In the genomic region with DNA sequence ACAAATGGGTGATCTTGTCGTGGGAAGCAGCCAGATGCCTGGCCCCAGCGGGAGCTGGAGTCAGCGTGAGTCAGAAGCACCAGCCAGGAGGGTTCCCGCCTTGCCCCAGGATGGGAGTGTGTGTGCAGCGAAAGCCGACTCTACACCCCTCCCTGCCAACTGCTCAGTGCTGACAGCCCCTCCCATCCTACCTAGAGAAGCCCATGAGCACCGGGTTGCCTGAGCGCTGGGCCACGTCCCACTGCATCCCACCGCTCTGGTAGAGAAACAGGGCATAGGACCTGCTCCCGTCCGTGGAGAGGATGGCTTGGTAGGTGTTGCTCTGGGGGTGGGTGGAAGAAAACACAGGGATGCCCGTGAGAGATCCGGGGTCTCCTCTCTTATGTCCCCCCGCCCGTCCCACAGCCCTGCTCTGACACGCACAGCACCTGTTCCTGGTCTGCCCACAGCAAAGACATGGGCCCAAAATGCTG, we compare ENCODE assay signal across 17 cellular contexts. TPM values are rescaled to one million over a fixed set of nuclear protein-coding genes. Genes with fewer than 3 reads are reported as not detected.
DNase-seq lines count a peak whose midpoint lies in the region; ATAC-seq and TF ChIP-seq lines count a peak whose summit lies in the region.
"Had no signal": no experiment of that assay in that cellular context is flagged by ENCODE, and none has a peak within 500 bp of the region (broad histone marks: within the 10 kb centered on the region; RNA-seq: fewer than 3 reads in every experiment).

No MANE protein-coding gene starts in this region.

- TF ChIP-seq CTCF in WTC11 (IDR thresholded peaks at IDR 0.05) (no peak), GM13977 (IDR thresholded peaks at IDR 0.05; ENCODE audit: extremely low read depth, insufficient read depth, missing control alignments) (no peak)

- no peak overlapping the region for H3K4me3 Mint-ChIP-seq in WTC11
- H3K4me3 Mint-ChIP-seq: activated CD4-positive, alpha-beta T cell treated with anti-CD3 and anti-CD28 coated beads for 36 hours; B cell had no signal

- DNase-seq in Daoy (ENCODE audit: low read depth), result peak; percentile 82
- peak; percentile 69 for DNase-seq in HT1080 (ENCODE audit: low read depth)
- DNase-seq in WTC11 (ENCODE audit: low spot score), result no peak
- DNase-seq in sciatic nerve (ENCODE audit: low spot score), result peak; percentile 33
- DNase-seq in GM13977 (ENCODE audit: low spot score), result no peak
- DNase-seq in NCI-H1436 treated with DMSO at 0.1 percent for 48 hours (lab: John Stamatoyannopoulos, UW), result no peak
- no peak for DNase-seq in foreskin melanocyte
- DNase-seq: activated CD4-positive, alpha-beta T cell treated with anti-CD3 and anti-CD28 coated beads for 36 hours; activated CD8-positive, alpha-beta memory T cell treated with anti-CD3 and anti-CD28 coated beads, Interleukin-2, amount 50 U/mL, for 4 hours; anterior cingulate cortex; Caco-2; GOT3; left ventricle myocardium superior; NCI-H2227 treated with DMSO at 0.1 percent for 48 hours; Peyer's patch had no signal

- in situ Hi-C loops in GM13977 (cut with MboI; ENCODE audit: low pct_unique_long_range_greater_than_20kb, low sequenced_read_pairs, unreplicated experiment), result no loop called here

- H3K27me3 Mint-ChIP-seq in WTC11 (ENCODE audit: low read depth), result no peaks in the 10 kb centered on the region; the same call in 1 of the 2 replicates

- peaks cover 3% of the 10 kb centered on the region; the same call in 1 of the 2 replicates for H3K9me3 Mint-ChIP-seq in WTC11

- H3K36me3 Mint-ChIP-seq in WTC11, result no peaks in the 10 kb centered on the region

- intact Hi-C loops in sciatic nerve (cut with DNase I), result no loop called here

- H3K4me1 Mint-ChIP-seq in WTC11, result no peaks in the 10 kb centered on the region
- H3K4me1 Mint-ChIP-seq: activated CD4-positive, alpha-beta T cell treated with anti-CD3 and anti-CD28 coated beads for 36 hours; B cell had no signal

- CTCF ChIA-PET in WTC11 (lab: Charles Lee), result no interaction called here

- POLR2A ChIA-PET in WTC11 (lab: Charles Lee), result no interaction called here

- ATAC-seq in WTC11 (peak; percentile 36; the same call in 1 of the 2 replicates), sciatic nerve (no peak)
- ATAC-seq: activated CD4-positive, alpha-beta T cell treated with anti-CD3 and anti-CD28 coated beads for 36 hours; left ventricle myocardium superior had no signal

- no peak overlapping the region; the same call in 1 of the 2 replicates for H3K27ac Mint-ChIP-seq in WTC11
- H3K27ac Mint-ChIP-seq: activated CD4-positive, alpha-beta T cell treated with anti-CD3 and anti-CD28 coated beads for 36 hours; B cell had no signal

TF ChIP-seq in WTC11, 78 proteins besides CTCF, POLR2A, EP300 and RAD21:
- TF ChIP-seq, protein P1, sequence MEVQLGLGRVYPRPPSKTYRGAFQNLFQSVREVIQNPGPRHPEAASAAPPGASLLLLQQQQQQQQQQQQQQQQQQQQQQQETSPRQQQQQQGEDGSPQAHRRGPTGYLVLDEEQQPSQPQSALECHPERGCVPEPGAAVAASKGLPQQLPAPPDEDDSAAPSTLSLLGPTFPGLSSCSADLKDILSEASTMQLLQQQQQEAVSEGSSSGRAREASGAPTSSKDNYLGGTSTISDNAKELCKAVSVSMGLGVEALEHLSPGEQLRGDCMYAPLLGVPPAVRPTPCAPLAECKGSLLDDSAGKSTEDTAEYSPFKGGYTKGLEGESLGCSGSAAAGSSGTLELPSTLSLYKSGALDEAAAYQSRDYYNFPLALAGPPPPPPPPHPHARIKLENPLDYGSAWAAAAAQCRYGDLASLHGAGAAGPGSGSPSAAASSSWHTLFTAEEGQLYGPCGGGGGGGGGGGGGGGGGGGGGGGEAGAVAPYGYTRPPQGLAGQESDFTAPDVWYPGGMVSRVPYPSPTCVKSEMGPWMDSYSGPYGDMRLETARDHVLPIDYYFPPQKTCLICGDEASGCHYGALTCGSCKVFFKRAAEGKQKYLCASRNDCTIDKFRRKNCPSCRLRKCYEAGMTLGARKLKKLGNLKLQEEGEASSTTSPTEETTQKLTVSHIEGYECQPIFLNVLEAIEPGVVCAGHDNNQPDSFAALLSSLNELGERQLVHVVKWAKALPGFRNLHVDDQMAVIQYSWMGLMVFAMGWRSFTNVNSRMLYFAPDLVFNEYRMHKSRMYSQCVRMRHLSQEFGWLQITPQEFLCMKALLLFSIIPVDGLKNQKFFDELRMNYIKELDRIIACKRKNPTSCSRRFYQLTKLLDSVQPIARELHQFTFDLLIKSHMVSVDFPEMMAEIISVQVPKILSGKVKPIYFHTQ (CRISPR knock-in tag; IDR thresholded peaks at IDR 0.05), result no peak
- TF ChIP-seq GABPB1 (CRISPR knock-in tag; IDR thresholded peaks at IDR 0.05) (no peak), SMAD3 (CRISPR knock-in tag; IDR thresholded peaks at IDR 0.05; ENCODE audit: borderline replicate concordance) (no peak), NFATC4 (CRISPR knock-in tag; IDR thresholded peaks at IDR 0.05) (no peak), HMGA2 (CRISPR knock-in tag; IDR thresholded peaks at IDR 0.05) (no peak)
- TF ChIP-seq, protein P2, sequence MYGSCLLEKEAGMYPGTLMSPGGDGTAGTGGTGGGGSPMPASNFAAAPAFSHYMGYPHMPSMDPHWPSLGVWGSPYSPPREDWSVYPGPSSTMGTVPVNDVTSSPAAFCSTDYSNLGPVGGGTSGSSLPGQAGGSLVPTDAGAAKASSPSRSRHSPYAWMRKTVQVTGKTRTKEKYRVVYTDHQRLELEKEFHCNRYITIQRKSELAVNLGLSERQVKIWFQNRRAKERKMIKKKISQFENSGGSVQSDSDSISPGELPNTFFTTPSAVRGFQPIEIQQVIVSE (CRISPR knock-in tag; IDR thresholded peaks at IDR 0.05; ENCODE audit: borderline replicate concordance), result no peak
- TF ChIP-seq, protein P3, sequence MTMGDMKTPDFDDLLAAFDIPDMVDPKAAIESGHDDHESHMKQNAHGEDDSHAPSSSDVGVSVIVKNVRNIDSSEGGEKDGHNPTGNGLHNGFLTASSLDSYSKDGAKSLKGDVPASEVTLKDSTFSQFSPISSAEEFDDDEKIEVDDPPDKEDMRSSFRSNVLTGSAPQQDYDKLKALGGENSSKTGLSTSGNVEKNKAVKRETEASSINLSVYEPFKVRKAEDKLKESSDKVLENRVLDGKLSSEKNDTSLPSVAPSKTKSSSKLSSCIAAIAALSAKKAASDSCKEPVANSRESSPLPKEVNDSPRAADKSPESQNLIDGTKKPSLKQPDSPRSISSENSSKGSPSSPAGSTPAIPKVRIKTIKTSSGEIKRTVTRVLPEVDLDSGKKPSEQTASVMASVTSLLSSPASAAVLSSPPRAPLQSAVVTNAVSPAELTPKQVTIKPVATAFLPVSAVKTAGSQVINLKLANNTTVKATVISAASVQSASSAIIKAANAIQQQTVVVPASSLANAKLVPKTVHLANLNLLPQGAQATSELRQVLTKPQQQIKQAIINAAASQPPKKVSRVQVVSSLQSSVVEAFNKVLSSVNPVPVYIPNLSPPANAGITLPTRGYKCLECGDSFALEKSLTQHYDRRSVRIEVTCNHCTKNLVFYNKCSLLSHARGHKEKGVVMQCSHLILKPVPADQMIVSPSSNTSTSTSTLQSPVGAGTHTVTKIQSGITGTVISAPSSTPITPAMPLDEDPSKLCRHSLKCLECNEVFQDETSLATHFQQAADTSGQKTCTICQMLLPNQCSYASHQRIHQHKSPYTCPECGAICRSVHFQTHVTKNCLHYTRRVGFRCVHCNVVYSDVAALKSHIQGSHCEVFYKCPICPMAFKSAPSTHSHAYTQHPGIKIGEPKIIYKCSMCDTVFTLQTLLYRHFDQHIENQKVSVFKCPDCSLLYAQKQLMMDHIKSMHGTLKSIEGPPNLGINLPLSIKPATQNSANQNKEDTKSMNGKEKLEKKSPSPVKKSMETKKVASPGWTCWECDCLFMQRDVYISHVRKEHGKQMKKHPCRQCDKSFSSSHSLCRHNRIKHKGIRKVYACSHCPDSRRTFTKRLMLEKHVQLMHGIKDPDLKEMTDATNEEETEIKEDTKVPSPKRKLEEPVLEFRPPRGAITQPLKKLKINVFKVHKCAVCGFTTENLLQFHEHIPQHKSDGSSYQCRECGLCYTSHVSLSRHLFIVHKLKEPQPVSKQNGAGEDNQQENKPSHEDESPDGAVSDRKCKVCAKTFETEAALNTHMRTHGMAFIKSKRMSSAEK (CRISPR knock-in tag; IDR thresholded peaks at IDR 0.05; ENCODE audit: borderline replicate concordance), result no peak

RNA-seq across cellular contexts. Expression of a gene that starts 42.9 kb away (rescaled TPM):
- total RNA-seq in Daoy (2014; rRNA removed; shearing (Covaris generic)), result not detected in 2 replicates
- 0.07 and 0.26 TPM in 2 replicates for total RNA-seq in HT1080 (2014; rRNA removed; shearing (Covaris generic))
- polyA plus RNA-seq in HT1080 (2015; cell fraction: cytosol; rRNA removed), result 0.07 and 0.08 TPM in 2 replicates
- 0.20 TPM in 1 of 2 replicates, not detected in the other for polyA plus RNA-seq in HT1080 (2015; cell fraction: nucleus; rRNA removed)
- total RNA-seq in WTC11 (2021), result 2.1 to 2.8 TPM (median 2.3 TPM) in 3 replicates
- 0.31 TPM for total RNA-seq in sciatic nerve
- total RNA-seq: left ventricle myocardium superior, thoracic aorta had no signal

RNA-seq across cellular contexts. Expression of a gene that starts 48.1 kb away (rescaled TPM):
- total RNA-seq in Daoy (2014; rRNA removed; shearing (Covaris generic)), result not detected in 2 replicates
- total RNA-seq in HT1080 (2014; rRNA removed; shearing (Covaris generic)), result not detected in 2 replicates
- not detected in 2 replicates for polyA plus RNA-seq in HT1080 (2015; cell fraction: cytosol; rRNA removed)
- polyA plus RNA-seq in HT1080 (2015; cell fraction: nucleus; rRNA removed), result 0.20 and 0.42 TPM in 2 replicates
- total RNA-seq in WTC11 (2021) (0.34 to 0.77 TPM (median 0.57 TPM) in 3 replicates), sciatic nerve (28.7 TPM)

Comparison
In these comparisons a context has a peak if more than half of its experiments do, and no peak if none do; other contexts are left out.
1. DNase-seq: peak in Daoy (single experiment), HT1080 (single experiment) and sciatic nerve (single experiment); none in WTC11 (single experiment), GM13977 (single experiment), NCI-H1436 treated with DMSO at 0.1 percent for 48 hours (single experiment) and foreskin melanocyte (single experiment).
2. RNA of a gene that starts 48.1 kb away (total RNA-seq): 28.7 TPM in sciatic nerve (single experiment); 0.34 to 0.77 TPM in WTC11, not detected in Daoy and not detected in HT1080; every median in the first group is over 10 times any median in the second.